In the genomic region with DNA sequence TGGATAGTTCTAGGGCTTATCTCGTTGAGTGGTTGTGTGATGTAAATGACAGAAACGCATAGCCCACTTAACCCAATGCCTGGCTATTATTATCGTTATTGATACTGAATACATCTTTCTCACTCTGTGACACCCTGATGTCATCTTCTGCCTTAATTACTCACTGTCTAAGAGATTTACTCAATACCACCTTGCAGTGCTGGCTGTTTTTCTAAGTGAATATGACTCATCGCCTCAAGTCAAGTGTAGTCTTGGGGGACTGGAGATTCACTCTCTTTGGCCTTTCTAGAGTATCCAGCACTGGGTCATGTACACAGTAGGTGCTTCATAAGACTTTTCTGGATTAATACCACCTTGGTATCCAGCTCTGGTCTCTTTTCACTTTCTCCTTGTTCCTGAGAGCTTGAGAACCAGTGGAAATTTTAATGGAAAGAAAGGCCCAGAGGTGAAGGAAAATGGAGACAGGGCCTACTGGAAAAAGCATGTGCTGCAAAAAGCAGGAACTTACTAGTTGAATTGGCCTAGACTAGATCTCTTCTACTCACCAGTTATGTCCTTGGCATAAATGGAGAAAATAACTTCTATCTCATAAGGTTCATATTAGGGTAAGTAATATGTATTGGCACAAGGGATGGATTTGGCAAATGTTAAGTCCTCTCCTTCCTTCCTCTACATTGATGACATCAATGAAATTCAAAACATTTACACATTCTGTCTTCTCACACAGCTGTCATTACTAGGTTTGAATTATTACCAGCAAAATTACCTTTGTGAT, we compare ENCODE assay signal across 11 cellular contexts.
"Had no signal": no experiment of that assay in that cellular context is flagged by ENCODE, and none has a peak within 500 bp of the region (broad histone marks: within the 10 kb centered on the region; RNA-seq: fewer than 3 reads in every experiment).

No MANE protein-coding gene starts in this region.

- H3K4me1 Mint-ChIP-seq: neural crest cell had no signal

- H3K27me3 ChIP-seq: gastroesophageal sphincter, transverse colon had no signal

- H3K4me3 Mint-ChIP-seq: activated CD8-positive, alpha-beta T cell treated with anti-CD3 and anti-CD28 coated beads, Interleukin-2, amount 10 ng/mL, durations not matched to agents 7 days and 5 days; neural crest cell had no signal

- H3K4me3 ChIP-seq: gastroesophageal sphincter, smooth muscle cell, transverse colon had no signal

- H3K9me3 ChIP-seq: gastroesophageal sphincter, transverse colon had no signal

- H3K36me3 ChIP-seq: gastroesophageal sphincter, transverse colon had no signal

- H3K4me1 ChIP-seq: transverse colon had no signal

- ATAC-seq: activated CD8-positive, alpha-beta T cell treated with anti-CD3 and anti-CD28 coated beads, Interleukin-2, amount 10 ng/mL, durations not matched to agents 7 days and 5 days; gastroesophageal sphincter; right cardiac atrium had no signal

- DNase-seq: activated CD4-positive, alpha-beta T cell treated with anti-CD3 and anti-CD28 coated beads for 4 hours; activated CD8-positive, alpha-beta memory T cell treated with anti-CD3 and anti-CD28 coated beads, Interleukin-2, amount 50 U/mL, for 48 hours; activated CD8-positive, alpha-beta T cell treated with anti-CD3 and anti-CD28 coated beads, Interleukin-2, amount 10 ng/mL, durations not matched to agents 7 days and 5 days; activated naive CD4-positive, alpha-beta T cell; aorta; right cardiac atrium; T1000; transverse colon had no signal

- H3K27ac Mint-ChIP-seq: activated CD8-positive, alpha-beta T cell treated with anti-CD3 and anti-CD28 coated beads, Interleukin-2, amount 10 ng/mL, durations not matched to agents 7 days and 5 days had no signal
